Comparison of ENCODE assay signal across 9 cellular contexts in genomic region chr3:138389841-138390581, GRCh38. TPM values are rescaled to one million over a fixed set of nuclear protein-coding genes. Genes with fewer than 3 reads are reported as not detected.
DNase-seq lines count a peak whose midpoint lies in the region; ATAC-seq and TF ChIP-seq lines count a peak whose summit lies in the region.
"Had no signal": no experiment of that assay in that cellular context is flagged by ENCODE, and none has a peak within 500 bp of the region (broad histone marks: within the 10 kb centered on the region; RNA-seq: fewer than 3 reads in every experiment).

No MANE protein-coding gene starts in this region.

- H3K36me3 Mint-ChIP-seq in GM23338 (ENCODE audit: low read depth) = no peaks in the 10 kb centered on the region; the same call in 2 of the 3 replicates

- H3K4me3 ChIP-seq in fibroblast of mammary gland (ENCODE audit: control insufficient read depth, low read depth, low read length) (no peak overlapping the region), osteoblast (ENCODE audit: insufficient read depth, low read length) (peak overlapping the region; percentile 38), GM23338 (no peak overlapping the region)

- CTCF ChIA-PET in RWPE1 (lab: Yijun Ruan, JAX) = interaction anchor here (0.6 to 0.9 kb wide), 2 partner anchors 18 to 1044 kb away, joined by 3 read pairs; no protein-coding TSS in a partner anchor

- POLR2A ChIA-PET in RWPE1 (lab: Yijun Ruan, JAX; ENCODE audit: low non-redundant PET) = no interaction called here

- no peak; the same call in 2 of the 3 replicates for ATAC-seq in GM23338

- H3K36me3 ChIP-seq in osteoblast (ENCODE audit: insufficient read depth, low read length) (no peaks in the 10 kb centered on the region), GM23338 (ENCODE audit: insufficient read depth) (no peaks in the 10 kb centered on the region)

- H2AFZ ChIP-seq in osteoblast (ENCODE audit: low read length) (peak overlapping the region; percentile 40), GM23338 (no peak overlapping the region)

- peak overlapping the region; percentile 72 for H3K27ac ChIP-seq in RWPE1
- H3K27ac ChIP-seq in osteoblast (ENCODE audit: low read depth, low read length) = peak overlapping the region; percentile 97
- H3K27ac ChIP-seq in GM23338 (ENCODE audit: low read depth) = no peak overlapping the region

- peaks cover 24% of the 10 kb centered on the region for H3K4me1 ChIP-seq in osteoblast (ENCODE audit: insufficient read depth, low read length)
- H3K4me1 ChIP-seq in GM23338 (ENCODE audit: insufficient read depth) = no peaks in the 10 kb centered on the region

- no peaks in the 10 kb centered on the region for H3F3A ChIP-seq in GM23338 (replicated peaks; ENCODE audit: low read depth)

- peaks cover 5% of the 10 kb centered on the region for H4K20me1 ChIP-seq in osteoblast (ENCODE audit: insufficient read depth, low read length)
- no peaks in the 10 kb centered on the region for H4K20me1 ChIP-seq in GM23338 (replicated peaks; ENCODE audit: insufficient read depth)

- H3K27me3 ChIP-seq in osteoblast (ENCODE audit: insufficient read depth, low read length) (no peaks in the 10 kb centered on the region), GM23338 (ENCODE audit: insufficient read depth) (no peaks in the 10 kb centered on the region)

- peaks cover 3% of the 10 kb centered on the region; the same call in 2 of the 3 replicates for H3K9me3 Mint-ChIP-seq in GM23338

- H3K79me2 ChIP-seq in osteoblast (ENCODE audit: insufficient read depth, low read length) (peaks cover 32% of the 10 kb centered on the region), GM23338 (replicated peaks; ENCODE audit: insufficient read depth) (no peaks in the 10 kb centered on the region)

- no peak overlapping the region for H3K27ac Mint-ChIP-seq in GM23338

- no peaks in the 10 kb centered on the region for H3K9me2 ChIP-seq in GM23338 (ENCODE audit: insufficient read depth)

- peaks cover 6% of the 10 kb centered on the region for H3K4me1 Mint-ChIP-seq in GM23338

- H3K4me3 Mint-ChIP-seq in GM23338 = no peak overlapping the region

- no peaks in the 10 kb centered on the region for H3K9me3 ChIP-seq in osteoblast (ENCODE audit: low read depth, low read length)

- TF ChIP-seq CTCF in RWPE1 (conservative IDR thresholded peaks at IDR 0.05; ENCODE audit: low read depth) (no peak), fibroblast of mammary gland (conservative IDR thresholded peaks at IDR 0.05; ENCODE audit: control insufficient read depth, insufficient read depth, low read depth, low read length) (no peak), osteoblast (IDR thresholded peaks at IDR 0.05; ENCODE audit: extremely low read depth, low read depth, low read length) (no peak), GM23338 (conservative IDR thresholded peaks at IDR 0.05; ENCODE audit: low read depth in 2 of 2) (no peak)

- H3K4me2 ChIP-seq in osteoblast (ENCODE audit: insufficient read depth, low read length) = peak overlapping the region; percentile 71
- H3K4me2 ChIP-seq in GM23338 = no peak overlapping the region

- DNase-seq in Ammon's horn (ENCODE audit: low spot score) (peak; percentile 62), RWPE1 (ENCODE audit: low spot score) (peak; percentile 91), fibroblast of mammary gland (ENCODE audit: low read depth) (peak; percentile 92), osteoblast (ENCODE audit: insufficient read length, low spot score, missing footprints) (peak; percentile 85), SIG-M5 treated with dmso at 0.1 percent for 504 hours (lab: John Stamatoyannopoulos, UW; ENCODE audit: unreplicated experiment) (no peak), GM23338 (ENCODE audit: low spot score) (no peak), NCI-H345 (lab: John Stamatoyannopoulos, UW) (no peak), NCI-H1436 treated with DMSO at 0.1 percent for 48 hours (lab: John Stamatoyannopoulos, UW) (no peak)
- DNase-seq: NCI-H2171 had no signal

- no peaks in the 10 kb centered on the region for H3K27me3 Mint-ChIP-seq in GM23338 (ENCODE audit: insufficient read depth, low read depth, poor library complexity)

TF ChIP-seq in GM23338, 12 proteins besides CTCF, POLR2A, EP300 and RAD21:
- no peak for TF ChIP-seq EZH2 (IDR thresholded peaks at IDR 0.05; ENCODE audit: low read depth, unreplicated experiment)

RNA-seq across cellular contexts. Expression of gene MRAS, which starts 41.6 kb away (rescaled TPM):
- 80.7 and 81.6 TPM in 2 replicates for total RNA-seq in osteoblast
- total RNA-seq in GM23338 (2014; rRNA removed; shearing (Covaris generic)) = 7.5 and 9.1 TPM in 2 replicates
- 10.0 and 10.2 TPM in 2 replicates for polyA plus RNA-seq in GM23338 (2016; fragmentation: Nextera tagmentation; extraction: Ambion mirVana)

RNA-seq across cellular contexts. Expression of gene ESYT3, which starts 44.4 kb away (rescaled TPM):
- total RNA-seq in osteoblast = 0.59 and 0.72 TPM in 2 replicates
- total RNA-seq in GM23338 (2014; rRNA removed; shearing (Covaris generic)) = 7.4 and 8.2 TPM in 2 replicates
- 3.5 TPM in 2 replicates for polyA plus RNA-seq in GM23338 (2016; fragmentation: Nextera tagmentation; extraction: Ambion mirVana)

Comparison
In these comparisons a context has a peak if more than half of its experiments do, and no peak if none do; other contexts are left out.
1. DNase-seq: peak in Ammon's horn (single experiment), RWPE1 (single experiment), fibroblast of mammary gland (single experiment) and osteoblast (single experiment); none in SIG-M5 treated with dmso at 0.1 percent for 504 hours (single experiment), GM23338 (single experiment), NCI-H345 (single experiment) and NCI-H1436 treated with DMSO at 0.1 percent for 48 hours (single experiment).